ENCODE assay signal across 8 cellular contexts in the genomic region with DNA sequence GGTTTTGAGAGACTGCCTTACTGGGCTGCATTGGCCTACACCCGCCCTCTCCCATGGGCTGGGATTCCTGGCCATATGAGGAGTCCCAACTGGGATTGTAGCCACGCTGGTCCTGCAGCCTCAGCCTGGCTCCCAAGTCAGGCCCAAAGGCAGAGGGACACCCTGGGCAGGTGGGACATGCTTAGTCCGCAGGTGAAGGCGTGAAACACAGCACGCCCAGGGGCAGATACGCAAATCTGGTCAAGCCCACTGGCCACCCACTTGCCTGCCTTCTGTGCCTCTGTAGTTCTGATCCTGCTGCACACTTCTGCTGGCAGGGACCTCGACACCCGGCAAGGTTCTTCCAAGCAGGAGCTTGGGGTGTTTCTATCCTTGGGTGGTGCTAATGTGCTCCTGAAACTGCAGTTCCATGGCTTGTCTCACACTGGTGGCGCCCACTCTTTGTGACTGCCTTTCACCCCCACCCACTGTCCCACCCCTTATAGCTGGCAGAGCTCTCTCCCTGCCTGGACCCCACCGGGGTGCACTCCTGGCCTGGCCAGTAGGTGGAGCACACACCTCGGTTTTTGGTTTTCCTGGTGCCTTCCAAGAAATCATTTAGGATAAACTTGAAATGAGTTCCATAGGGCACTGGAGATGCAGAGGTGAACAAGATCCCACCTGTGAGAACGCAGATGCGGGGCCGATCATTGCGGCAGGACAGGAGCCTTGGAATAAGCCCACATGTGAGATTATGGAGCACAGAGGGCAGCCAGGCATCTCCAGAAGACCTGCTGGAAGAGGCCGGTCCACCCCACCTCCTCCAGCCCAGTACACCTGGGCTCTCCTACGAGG. TPM values are rescaled to one million over a fixed set of nuclear protein-coding genes. Genes with fewer than 3 reads are reported as not detected.
DNase-seq lines count a peak whose midpoint lies in the region; ATAC-seq and TF ChIP-seq lines count a peak whose summit lies in the region.

No MANE protein-coding gene starts in this region.

- no peaks in the 10 kb centered on the region for H3K9me3 ChIP-seq in lower lobe of right lung

- intact Hi-C loops in lower lobe of right lung (cut with DNase I), result no loop called here

- no peaks in the 10 kb centered on the region for H3K27me3 ChIP-seq in lower lobe of right lung (ENCODE audit: low read depth)

- H3K36me3 ChIP-seq in lower lobe of right lung, result peaks cover 99% of the 10 kb centered on the region

- ATAC-seq in HG02938 (IDR thresholded peaks at IDR 0.05; ENCODE audit: unreplicated experiment) (peak; percentile 59), lower lobe of right lung (peak; percentile 59 to 68)

- H3K4me1 ChIP-seq in lower lobe of right lung, result no peaks in the 10 kb centered on the region

- H3K27ac ChIP-seq in lower lobe of right lung, result no peak overlapping the region

- peak; percentile 56 for TF ChIP-seq CTCF in lower lobe of right lung (IDR thresholded peaks at IDR 0.05)

- peak; percentile 14 for DNase-seq in SKM-1 treated with dmso at 0.1 percent for 144 hours (lab: John Stamatoyannopoulos, UW; ENCODE audit: unreplicated experiment)
- no peak for DNase-seq in SKM-1 (lab: John Stamatoyannopoulos, UW; ENCODE audit: unreplicated experiment)
- peak; percentile 35 for DNase-seq in SK-N-DZ (ENCODE audit: low spot score)
- DNase-seq in cerebellum (ENCODE audit: low spot score), result peak; percentile 13
- no peak for DNase-seq in lower lobe of right lung
- peak; percentile 22 for DNase-seq in ureter (ENCODE audit: low spot score)
- DNase-seq in occipital lobe (lab: John Stamatoyannopoulos, UW), result no peak

- H3K4me3 ChIP-seq in lower lobe of right lung, result no peak overlapping the region

RNA-seq across cellular contexts. Expression of a gene that starts 47.9 kb away (rescaled TPM):
- polyA plus RNA-seq in SK-N-DZ (2014; cell fraction: cytosol; rRNA removed), result 23.2 and 23.9 TPM in 2 replicates
- 37.5 and 59.2 TPM in 2 replicates for polyA plus RNA-seq in SK-N-DZ (2014; cell fraction: nucleus; rRNA removed)
- total RNA-seq in cerebellum, result 13.6 TPM
- 4.8 TPM for total RNA-seq in lower lobe of right lung
- 2.6 TPM for total RNA-seq in ureter
- total RNA-seq in occipital lobe, result 1.7 TPM

Comparison
In these comparisons a context has a peak if more than half of its experiments do, and no peak if none do; other contexts are left out.
1. DNase-seq: peak in SKM-1 treated with dmso at 0.1 percent for 144 hours (single experiment), SK-N-DZ (single experiment), cerebellum (single experiment) and ureter (single experiment); none in SKM-1 (single experiment), lower lobe of right lung (single experiment) and occipital lobe (single experiment).